ENCODE assay signal across 17 cellular contexts in the genomic region with DNA sequence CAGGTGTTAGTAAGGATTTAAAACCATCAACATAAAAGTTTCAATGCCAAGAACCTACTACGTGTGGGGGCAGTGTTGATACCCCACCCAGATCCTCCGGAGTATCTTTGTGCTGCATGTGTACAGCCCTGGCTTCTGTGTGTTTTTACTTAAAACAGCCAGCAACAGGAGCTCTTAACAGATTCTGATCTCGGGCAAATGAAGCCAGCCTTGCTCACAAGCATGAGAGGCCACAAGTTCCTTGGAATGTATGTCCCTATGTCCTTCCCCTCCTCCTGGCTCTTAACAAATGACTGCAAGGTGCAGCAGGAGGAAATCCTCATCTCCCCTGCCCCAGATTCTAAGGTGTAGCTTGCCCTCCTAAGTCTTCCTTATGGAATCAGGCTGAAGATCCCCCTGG.
A peak's percentile ranks its signal among the peaks of the same experiment; 100 is the strongest.
DNase-seq lines count a peak whose midpoint lies in the region; ATAC-seq, FAIRE-seq and TF ChIP-seq lines count a peak whose summit lies in the region.
"Had no signal": no experiment of that assay in that cellular context is flagged by ENCODE, and none has a peak within 500 bp of the region (broad histone marks: within the 10 kb centered on the region; RNA-seq: fewer than 3 reads in every experiment).

No MANE protein-coding gene starts in this region.

- TF ChIP-seq RAD21 in A549 (conservative IDR thresholded peaks at IDR 0.05 in 1 of 2, IDR thresholded peaks at IDR 0.05 in 1 of 2), result no peak

- TF ChIP-seq POLR2A in A549 (IDR thresholded peaks at IDR 0.05; ENCODE audit: low read length), result no peak

- no peak overlapping the region for H2AFZ ChIP-seq in parathyroid adenoma

- H3K9ac ChIP-seq in parathyroid adenoma, result no peak overlapping the region

- POLR2A ChIA-PET in A549 (lab: Yijun Ruan, JAX), result interaction anchor here (0.7 kb wide), 1 partner anchor 347 kb away, joined by 3 read pairs; no protein-coding TSS in a partner anchor
- POLR2A ChIA-PET in Panc1 (lab: Charles Lee), result interaction anchor here (0.6 kb wide), 1 partner anchor 1719 kb away, joined by 6 read pairs; no protein-coding TSS in a partner anchor
- POLR2A ChIA-PET in HEK293T (lab: Yijun Ruan, JAX), result interaction anchor here (1.5 to 1.9 kb wide), 2 partner anchors 145 to 147 kb away, joined by 4 to 7 read pairs; partner anchors contain the start of gene ADAMTS18

- H3K27ac ChIP-seq in A549 (peak overlapping the region; percentile 22 to 45; a peak in 3 of 6 replicates), Panc1 (ENCODE audit: low read length) (peak overlapping the region; percentile 79), parathyroid adenoma (no peak overlapping the region)

- CTCF ChIA-PET in A549 (lab: Yijun Ruan, JAX), result interaction anchor here (0.8 to 9.1 kb wide), 26 partner anchors 10 to 369 kb away, joined by 3 to 475 read pairs (median 7); no protein-coding TSS in a partner anchor
- CTCF ChIA-PET in Panc1 (lab: Charles Lee), result interaction anchor here (0.6 kb wide), 1 partner anchor 13 kb away, joined by 5 read pairs; no protein-coding TSS in a partner anchor
- CTCF ChIA-PET in HEK293T (lab: Yijun Ruan, JAX), result interaction anchor here (0.6 to 6.2 kb wide), 11 partner anchors 7 to 353 kb away, joined by 3 to 67 read pairs (median 5); partner anchors contain the start of gene ADAMTS18

- in situ Hi-C loops in Panc1 (cut with HindIII; ENCODE audit: low pct_unique_long_range_greater_than_20kb, low sequenced_read_pairs), result loop anchor here (10.0 kb wide), 1 partner anchor 228 kb away; no protein-coding TSS in a partner anchor

- TF ChIP-seq CTCF in A549 (IDR thresholded peaks at IDR 0.05), result no peak
- no peak for TF ChIP-seq CTCF in Panc1 (IDR thresholded peaks at IDR 0.05)
- TF ChIP-seq CTCF in epithelial cell of proximal tubule (conservative IDR thresholded peaks at IDR 0.05; ENCODE audit: low read depth, low read length), result peak; percentile 2
- no peak for TF ChIP-seq CTCF in parathyroid adenoma (IDR thresholded peaks at IDR 0.05)

- no peak for TF ChIP-seq EP300 in A549 (IDR thresholded peaks at IDR 0.05)

- H3K4me2 ChIP-seq in A549 (no peak overlapping the region), parathyroid adenoma (ENCODE audit: low read length) (peak overlapping the region; percentile 56)

- H3K79me2 ChIP-seq in parathyroid adenoma, result no peaks in the 10 kb centered on the region

- intact Hi-C loops in Panc1 (cut with micrococcal nuclease; ENCODE audit: unreplicated experiment), result loop anchor here (5.0 to 10.0 kb wide), 3 partner anchors 82 to 231 kb away; partner anchors contain the start of gene ADAMTS18

- FAIRE-seq in A549 (lab: Jason Lieb, UNC) (no peak), urothelium cell line (lab: Jason Lieb, UNC) (no peak)
- FAIRE-seq: A204.1, H54, HepG2, HTR-8/SVneo had no signal

- WGBS in A549 (ENCODE audit: missing lambda C conversion rate), result 70% methylated on average over 3 of the region's 3 CpGs

- H3K4me3 ChIP-seq in A549 (no peak overlapping the region), Panc1 (ENCODE audit: low read depth in 2 of 2, low read length in 2 of 2) (no peak overlapping the region), epithelial cell of proximal tubule (ENCODE audit: low read depth, low read length) (no peak overlapping the region), parathyroid adenoma (ENCODE audit: low read depth, low read length) (no peak overlapping the region)

- no peaks in the 10 kb centered on the region for H3K27me3 ChIP-seq in Panc1 (ENCODE audit: control insufficient read depth, insufficient read depth, low read length)
- H3K27me3 ChIP-seq in parathyroid adenoma (ENCODE audit: control insufficient read depth, insufficient read depth, low read length), result no peaks in the 10 kb centered on the region

- H3K9me3 ChIP-seq in A549, result no peaks in the 10 kb centered on the region
- no peaks in the 10 kb centered on the region for H3K9me3 ChIP-seq in Panc1 (ENCODE audit: control insufficient read depth, insufficient read depth, low read depth, low read length)
- H3K9me3 ChIP-seq in parathyroid adenoma (ENCODE audit: control insufficient read depth, low read length), result no peaks in the 10 kb centered on the region
- H3K9me3 ChIP-seq: Caco-2 had no signal

- H3K4me1 ChIP-seq in A549 (peaks cover 36% of the 10 kb centered on the region), Panc1 (ENCODE audit: control insufficient read depth, insufficient read depth, low read length) (peaks cover 6% of the 10 kb centered on the region), parathyroid adenoma (no peaks in the 10 kb centered on the region)
- H3K4me1 ChIP-seq: Caco-2 had no signal

- no peak for ATAC-seq in A549
- no peak for ATAC-seq in Panc1
- ATAC-seq: CD8-positive, alpha-beta T cell; HCT116; HepG2 had no signal

- BruUV-seq in Panc1 (replicated peaks; lab: Mats Ljungman, UMichigan), result no TSS peak

- DNase-seq in A549 (ENCODE audit: low read depth in 1 of 2, low spot score in 1 of 2) (no peak), Panc1 (ENCODE audit: low read depth, low spot score) (no peak), epithelial cell of proximal tubule (ENCODE audit: low read depth) (no peak), SKM-1 (lab: John Stamatoyannopoulos, UW; ENCODE audit: unreplicated experiment) (no peak), urothelium cell line (ENCODE audit: low spot score) (no peak), hepatic stellate cell (ENCODE audit: low spot score) (no peak), HEK293T (ENCODE audit: extremely low spot score) (no peak)
- DNase-seq: Caco-2; CD8-positive, alpha-beta T cell; DND-41; GF-D8 had no signal

- H3K36me3 ChIP-seq in Panc1 (ENCODE audit: control insufficient read depth, insufficient read depth, low read length) (no peaks in the 10 kb centered on the region), parathyroid adenoma (ENCODE audit: control insufficient read depth, insufficient read depth, low read length) (no peaks in the 10 kb centered on the region)

TF ChIP-seq in A549, 52 proteins besides CTCF, POLR2A, EP300 and RAD21 (continues in another document):
- TF ChIP-seq MYC (IDR thresholded peaks at IDR 0.05; ENCODE audit: borderline replicate concordance, low read length), result no peak
- TF ChIP-seq CBX2 (IDR thresholded peaks at IDR 0.05; ENCODE audit: borderline replicate concordance, low read depth), result no peak
- TF ChIP-seq ZFP36 (IDR thresholded peaks at IDR 0.05; ENCODE audit: borderline replicate concordance, partially characterized antibody), result no peak
- TF ChIP-seq HES2 (IDR thresholded peaks at IDR 0.05), result no peak
- no peak for TF ChIP-seq KDM5A (IDR thresholded peaks at IDR 0.05)
- TF ChIP-seq HOXB13 (CRISPR knock-in tag; IDR thresholded peaks at IDR 0.05; ENCODE audit: low read depth), result no peak
- no peak for TF ChIP-seq ZNF302 (CRISPR knock-in tag; IDR thresholded peaks at IDR 0.05)
- no peak for TF ChIP-seq TP53 (CRISPR knock-in tag; IDR thresholded peaks at IDR 0.05)
- TF ChIP-seq EHMT2 (IDR thresholded peaks at IDR 0.05; ENCODE audit: low read depth), result no peak
- TF ChIP-seq, protein P1, sequence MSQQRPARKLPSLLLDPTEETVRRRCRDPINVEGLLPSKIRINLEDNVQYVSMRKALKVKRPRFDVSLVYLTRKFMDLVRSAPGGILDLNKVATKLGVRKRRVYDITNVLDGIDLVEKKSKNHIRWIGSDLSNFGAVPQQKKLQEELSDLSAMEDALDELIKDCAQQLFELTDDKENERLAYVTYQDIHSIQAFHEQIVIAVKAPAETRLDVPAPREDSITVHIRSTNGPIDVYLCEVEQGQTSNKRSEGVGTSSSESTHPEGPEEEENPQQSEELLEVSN (IDR thresholded peaks at IDR 0.05; ENCODE audit: borderline replicate concordance, low read depth), result no peak
- TF ChIP-seq CBX8 (IDR thresholded peaks at IDR 0.05), result no peak
- TF ChIP-seq HOXA7 (CRISPR knock-in tag; IDR thresholded peaks at IDR 0.05), result no peak
- TF ChIP-seq GATA3 (IDR thresholded peaks at IDR 0.05; ENCODE audit: borderline replicate concordance), result no peak
- no peak for TF ChIP-seq CHD4 (IDR thresholded peaks at IDR 0.05; ENCODE audit: borderline replicate concordance)
- no peak for TF ChIP-seq JUNB (IDR thresholded peaks at IDR 0.05)

TF ChIP-seq in HEK293T, 16 proteins besides CTCF, POLR2A, EP300 and RAD21:
- TF ChIP-seq L3MBTL2 (conservative IDR thresholded peaks at IDR 0.05), result no peak
- TF ChIP-seq SUZ12 (IDR thresholded peaks at IDR 0.05), result no peak
- no peak for TF ChIP-seq SP1 (IDR thresholded peaks at IDR 0.05)
- TF ChIP-seq NFRKB (IDR thresholded peaks at IDR 0.05), result no peak
- TF ChIP-seq TARDBP (IDR thresholded peaks at IDR 0.05), result no peak
- TF ChIP-seq ELF4 (IDR thresholded peaks at IDR 0.05), result no peak
- TF ChIP-seq FOXM1 (IDR thresholded peaks at IDR 0.05; ENCODE audit: borderline replicate concordance), result no peak
- TF ChIP-seq ARNT (IDR thresholded peaks at IDR 0.05), result no peak
- no peak for TF ChIP-seq FOXK2 (IDR thresholded peaks at IDR 0.05)
- TF ChIP-seq HDGF (IDR thresholded peaks at IDR 0.05; ENCODE audit: borderline replicate concordance), result no peak
- TF ChIP-seq LEF1 (IDR thresholded peaks at IDR 0.05; ENCODE audit: borderline replicate concordance), result no peak
- TF ChIP-seq FOXA1 (IDR thresholded peaks at IDR 0.05), result no peak
